In genomic region chr3:131143802-131144201, GRCh38 we compare ENCODE assay signal across 20 cellular contexts.
"Had no signal": no experiment of that assay in that cellular context is flagged by ENCODE, and none has a peak within 500 bp of the region (broad histone marks: within the 10 kb centered on the region; RNA-seq: fewer than 3 reads in every experiment).

No MANE protein-coding gene starts in this region.

- H3K4me1 ChIP-seq: SJSA1 had no signal

- H3K27ac Mint-ChIP-seq: T-helper 1 cell treated with Interleukin-12 subunit alpha and Interleukin-12 subunit beta and Interleukin-4 antibody, amounts not matched to agents 30 μg/mL and 1 μg/mL, for 36 hours had no signal

- H3K9me3 ChIP-seq: MG63, SJSA1 had no signal

- H3K36me3 ChIP-seq: MG63, SJSA1 had no signal

- H3K4me3 ChIP-seq: MG63, SJSA1 had no signal

- H3K4me3 Mint-ChIP-seq: T-helper 1 cell treated with Interleukin-12 subunit alpha and Interleukin-12 subunit beta and Interleukin-4 antibody, amounts not matched to agents 30 μg/mL and 1 μg/mL, for 36 hours had no signal

- ATAC-seq: HepG2 had no signal

- H3K9me3 Mint-ChIP-seq: T-helper 1 cell treated with Interleukin-12 subunit alpha and Interleukin-12 subunit beta and Interleukin-4 antibody, amounts not matched to agents 30 μg/mL and 1 μg/mL, for 36 hours had no signal

- H3K27ac ChIP-seq: SJSA1 had no signal

- H3K27me3 ChIP-seq: MG63, SJSA1 had no signal

- DNase-seq: IMR-90, Karpas-422, KG1, MG63, NCI-H1092, NCI-H1417 treated with DMSO at 0.1 percent for 48 hours, NCI-H1694 treated with DMSO at 0.1 percent for 48 hours, NCI-H1930, NCI-H2081, NCI-H2107, NCI-H345, NCI-H446 treated with DMSO at 0.1 percent for 48 hours, NCI-H510A treated with DMSO at 0.1 percent for 48 hours, NCI-H82, Right ventricle myocardium superior, RPMI8226, SIG-M5 had no signal
